ENCODE assay signal across 14 cellular contexts in the genomic region with DNA sequence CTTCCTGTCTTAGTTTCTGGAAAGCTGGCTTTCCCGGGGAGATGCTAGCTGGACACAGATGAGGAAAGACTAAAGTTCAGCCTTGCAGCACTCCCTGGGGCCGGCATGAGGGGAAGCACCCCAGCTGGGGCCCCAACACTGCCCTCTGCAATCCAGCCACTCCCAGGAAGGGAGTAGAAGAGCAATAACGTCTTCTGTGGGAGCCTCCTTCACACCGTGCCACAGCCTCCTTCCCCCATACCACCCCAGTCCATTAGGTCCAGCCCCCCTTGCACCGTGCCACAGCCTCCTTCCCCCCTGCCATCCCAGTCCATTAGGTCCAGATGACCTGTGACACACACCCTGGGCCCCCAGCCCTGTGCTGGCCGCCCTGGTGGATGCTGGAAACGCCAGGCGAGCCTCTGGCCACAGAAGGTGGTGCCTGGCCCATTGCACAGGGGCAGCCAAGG. TPM values are rescaled to one million over a fixed set of nuclear protein-coding genes. Genes with fewer than 3 reads are reported as not detected.
DNase-seq lines count a peak whose midpoint lies in the region; ATAC-seq, FAIRE-seq and TF ChIP-seq lines count a peak whose summit lies in the region.
"Had no signal": no experiment of that assay in that cellular context is flagged by ENCODE, and none has a peak within 500 bp of the region (broad histone marks: within the 10 kb centered on the region; RNA-seq: fewer than 3 reads in every experiment).

No MANE protein-coding gene starts in this region.

- no peak for FAIRE-seq in kidney (lab: Jason Lieb, UNC)

- CTCF ChIA-PET in AG04450 (lab: Charles Lee): interaction anchor here (0.6 to 18.6 kb wide), 22 partner anchors 8 to 525 kb away, joined by 3 to 713 read pairs (median 5); partner anchors contain the start of gene TP53I11

- no peak overlapping the region for H3K4me3 ChIP-seq in AG04450 (ENCODE audit: low read depth, low read length)
- no peak overlapping the region for H3K4me3 ChIP-seq in kidney (ENCODE audit: low read length in 2 of 2)
- H3K4me3 ChIP-seq: K562, left lung, ovary had no signal

- no peak overlapping the region for H3K9ac ChIP-seq in kidney (ENCODE audit: low read length in 2 of 2)

- DNase-seq in AG04450 (ENCODE audit: low read depth, low spot score): no peak
- no peak for DNase-seq in T-helper 17 cell
- DNase-seq in kidney: peak; percentile 66
- DNase-seq in D341Med (ENCODE audit: low spot score): no peak
- DNase-seq in LoVo (ENCODE audit: low spot score): no peak
- DNase-seq: NCI-H2107, T1000 had no signal

- POLR2A ChIA-PET in AG04450 (lab: Yijun Ruan, JAX): interaction anchor here (1.6 kb wide), 1 partner anchor 175 kb away, joined by 5 read pairs; no protein-coding TSS in a partner anchor

- H3K27ac ChIP-seq in AG04450 (ENCODE audit: low read depth, low read length): peak overlapping the region; percentile 11
- H3K27ac ChIP-seq in kidney (ENCODE audit: low read depth in 2 of 2, low read length in 2 of 2): no peak overlapping the region
- H3K27ac ChIP-seq: ovary had no signal

- intact Hi-C loops in kidney (cut with DNase I): no loop called here

- H3K9me3 ChIP-seq in AG04450 (ENCODE audit: control insufficient read depth, insufficient read depth, low read length): no peaks in the 10 kb centered on the region; the same call in 1 of the 2 replicates
- no peaks in the 10 kb centered on the region for H3K9me3 ChIP-seq in T-helper 17 cell (ENCODE audit: control insufficient read depth, low read length, poor library complexity, severe bottlenecking)
- H3K9me3 ChIP-seq in kidney (ENCODE audit: control insufficient read depth in 1 of 2, low read length in 2 of 2): no peaks in the 10 kb centered on the region
- H3K9me3 ChIP-seq: left lung, ovary had no signal

- peaks cover 35% of the 10 kb centered on the region for H3K27me3 Mint-ChIP-seq in T-helper 17 cell
- H3K27me3 Mint-ChIP-seq: stimulated activated naive CD8-positive, alpha-beta T cell treated with anti-CD3 and anti-CD28 coated beads, Interleukin-15, Interleukin-2, amounts not matched to agents 100 ng/mL and 50 ng/mL, for 24 hours had no signal

- H3K4me1 ChIP-seq in kidney (ENCODE audit: control insufficient read depth in 1 of 2, insufficient read depth in 1 of 2, low read depth in 1 of 2, low read length in 2 of 2): peaks cover 0 to 3% of the 10 kb centered on the region in 2 donors

- H3K27me3 ChIP-seq in AG04450 (ENCODE audit: control insufficient read depth, insufficient read depth, low read length): peaks cover 29% of the 10 kb centered on the region
- H3K27me3 ChIP-seq: ovary had no signal

- peaks cover 4% of the 10 kb centered on the region for H3K36me3 Mint-ChIP-seq in T-helper 17 cell (ENCODE audit: low read depth)

- TF ChIP-seq CTCF in AG04450 (IDR thresholded peaks at IDR 0.05; ENCODE audit: low read depth, low read length) (no peak), kidney (IDR thresholded peaks at IDR 0.05; ENCODE audit: borderline replicate concordance, extremely low read depth, insufficient read depth) (no peak)

- ATAC-seq in GM21717 (IDR thresholded peaks at IDR 0.05; ENCODE audit: unreplicated experiment): peak; percentile 8
- ATAC-seq in T-helper 17 cell: no peak
- ATAC-seq in GM21447 (IDR thresholded peaks at IDR 0.05; ENCODE audit: unreplicated experiment): no peak
- no peak for ATAC-seq in HG03469 (IDR thresholded peaks at IDR 0.05; ENCODE audit: unreplicated experiment)

- H3K27ac Mint-ChIP-seq in T-helper 17 cell: peak overlapping the region; percentile 56

- peaks cover 19% of the 10 kb centered on the region for H3K4me1 Mint-ChIP-seq in T-helper 17 cell

- no peaks in the 10 kb centered on the region for H3K36me3 ChIP-seq in kidney (ENCODE audit: control insufficient read depth in 1 of 2, insufficient read depth in 2 of 2, low read length in 2 of 2)
- H3K36me3 ChIP-seq: left lung, ovary had no signal

- no peak overlapping the region for H3K4me3 Mint-ChIP-seq in T-helper 17 cell

RNA-seq across cellular contexts. Expression of gene PRDM11, which starts 44.1 kb away (rescaled TPM):
- 2.6 and 3.2 TPM in 2 replicates for polyA plus RNA-seq in AG04450 (2011; rRNA removed)
- 5.9 and 7.5 TPM in 2 replicates for polyA minus RNA-seq in AG04450 (2011; rRNA and poly(A)+ RNA removed)
- total RNA-seq in T-helper 17 cell: 1 to 10 TPM; 4.6 to 6.5 TPM
- total RNA-seq in kidney: 22.5 TPM
- 2.9 TPM for polyA plus RNA-seq in kidney (ENCODE audit: insufficient read depth, low read depth, low replicate concordance)
